Comparison of ENCODE assay signal across 8 cellular contexts in genomic region chr7:128455556-128456254, GRCh38. TPM values are rescaled to one million over a fixed set of nuclear protein-coding genes. Genes with fewer than 3 reads are reported as not detected.
A peak's percentile ranks its signal among the peaks of the same experiment; 100 is the strongest.
DNase-seq lines count a peak whose midpoint lies in the region; ATAC-seq, FAIRE-seq and TF ChIP-seq lines count a peak whose summit lies in the region.

TSS of gene HILPDA (plus strand) at chr7:128455878. CDS start at chr7:128457269, 1,391 bp downstream.

- peak within 1 kb of the TSS; percentile 80 for H3K4me3 ChIP-seq in bronchial epithelial cell (ENCODE audit: low read depth, low read length)
- peak within 1 kb of the TSS; percentile 76 for H3K4me3 ChIP-seq in smooth muscle cell

- in situ Hi-C loops in GM18951 (cut with MboI; ENCODE audit: low sequenced_read_pairs, unreplicated experiment): no loop called here

- peak; percentile 91 for TF ChIP-seq POLR2A in GM18951 (IDR thresholded peaks at IDR 0.05; ENCODE audit: extremely low read depth, insufficient read depth, insufficient read length)

- H3K36me3 ChIP-seq in bronchial epithelial cell (ENCODE audit: control insufficient read depth, insufficient read depth, low read length) (peaks cover 1% of the 10 kb centered on the region), smooth muscle cell (ENCODE audit: low read depth) (no peaks in the 10 kb centered on the region)

- H3K4me1 Mint-ChIP-seq in WTC11: peaks cover 69% of the 10 kb centered on the region

- peaks cover 44% of the 10 kb centered on the region for H3K79me2 ChIP-seq in smooth muscle cell (ENCODE audit: low read depth)

- H3K27me3 Mint-ChIP-seq in WTC11 (ENCODE audit: low read depth): peaks cover 12% of the 10 kb centered on the region

- no peaks in the 10 kb centered on the region for H3K9me3 Mint-ChIP-seq in WTC11

- peaks cover 11% of the 10 kb centered on the region for H3F3A ChIP-seq in smooth muscle cell (ENCODE audit: low read depth)

- CTCF ChIA-PET in WTC11 (lab: Charles Lee): interaction anchor here (0.6 to 3.6 kb wide), 7 partner anchors 18 to 454 kb away, joined by 3 to 32 read pairs (median 4); partner anchors contain the start of gene KCP

- H3K4me3 Mint-ChIP-seq in WTC11: peak within 1 kb of the TSS; percentile 95

- no peak for TF ChIP-seq CTCF in WTC11 (IDR thresholded peaks at IDR 0.05)
- TF ChIP-seq CTCF in bronchial epithelial cell (IDR thresholded peaks at IDR 0.05; ENCODE audit: insufficient read depth, low read length, severe bottlenecking): no peak
- no peak for TF ChIP-seq CTCF in smooth muscle cell (IDR thresholded peaks at IDR 0.05; ENCODE audit: borderline replicate concordance, insufficient read depth, poor library complexity, severe bottlenecking)

- H3K27ac Mint-ChIP-seq in WTC11: peak within 1 kb of the TSS; percentile 92

- peak within 1 kb of the TSS; percentile 81 for H2AFZ ChIP-seq in smooth muscle cell (ENCODE audit: low read depth)

- peaks cover 20% of the 10 kb centered on the region for H3K36me3 Mint-ChIP-seq in WTC11

- H3K27me3 ChIP-seq in bronchial epithelial cell (ENCODE audit: control insufficient read depth, insufficient read depth, low read length) (no peaks in the 10 kb centered on the region), smooth muscle cell (ENCODE audit: low read depth) (no peaks in the 10 kb centered on the region)

- FAIRE-seq in bronchial epithelial cell (lab: Jason Lieb, UNC): no peak

- DNase-seq in AG08395 (ENCODE audit: low spot score): peak; percentile 99
- peak; percentile 86 for DNase-seq in NCI-H2227 treated with DMSO at 0.1 percent for 48 hours (lab: John Stamatoyannopoulos, UW)
- peak; percentile 82 for DNase-seq in WTC11 (ENCODE audit: low spot score)
- DNase-seq in bronchial epithelial cell (ENCODE audit: low read depth): peak; percentile 90
- DNase-seq in iPS-NIHi7 (ENCODE audit: extremely low spot score): peak; percentile 88
- DNase-seq in smooth muscle cell (lab: John Stamatoyannopoulos, UW; ENCODE audit: unreplicated experiment): peak; percentile 67

- H3K4me2 ChIP-seq in smooth muscle cell: peak within 1 kb of the TSS; percentile 95

- H3K27ac ChIP-seq in smooth muscle cell (ENCODE audit: low read depth): peak within 1 kb of the TSS; percentile 97

- under 1% methylated on average over 58 of the region's 63 CpGs for WGBS in smooth muscle cell (ENCODE audit: low lambda C conversion rate)

- H3K4me1 ChIP-seq in smooth muscle cell (ENCODE audit: low read depth): peaks cover 49% of the 10 kb centered on the region

- POLR2A ChIA-PET in WTC11 (lab: Charles Lee): interaction anchor here (1.5 kb wide), 1 partner anchor 28 kb away, joined by 3 read pairs; no protein-coding TSS in a partner anchor

- peaks cover 47% of the 10 kb centered on the region for H4K20me1 ChIP-seq in smooth muscle cell (ENCODE audit: low read depth)

- H3K9me3 ChIP-seq in smooth muscle cell (replicated peaks; ENCODE audit: low read depth): no peaks in the 10 kb centered on the region

- ATAC-seq in HG03175 (IDR thresholded peaks at IDR 0.05; ENCODE audit: unreplicated experiment) (peak; percentile 90), WTC11 (peak; percentile 63)

- peak within 1 kb of the TSS; percentile 72 for H3K9ac ChIP-seq in smooth muscle cell (ENCODE audit: low read depth)

TF ChIP-seq in WTC11, 78 proteins besides CTCF, POLR2A, EP300 and RAD21 (continues in another document):
- TF ChIP-seq CDX4 (CRISPR knock-in tag; IDR thresholded peaks at IDR 0.05; ENCODE audit: borderline replicate concordance) (no peak), FOXJ3 (CRISPR knock-in tag; IDR thresholded peaks at IDR 0.05; ENCODE audit: borderline replicate concordance) (no peak), GABPB1 (CRISPR knock-in tag; IDR thresholded peaks at IDR 0.05) (peak; percentile 31; the same call in 1 of the 2 replicates), TEAD1 (CRISPR knock-in tag; IDR thresholded peaks at IDR 0.05) (peak; percentile 79), AFF4 (CRISPR knock-in tag; IDR thresholded peaks at IDR 0.05; ENCODE audit: borderline replicate concordance) (no peak), NFYB (CRISPR knock-in tag; conservative IDR thresholded peaks at IDR 0.05; ENCODE audit: low read depth) (no peak), E2F5 (CRISPR knock-in tag; IDR thresholded peaks at IDR 0.05) (peak; percentile 77; the same call in 1 of the 2 replicates), ZNF281 (CRISPR knock-in tag; IDR thresholded peaks at IDR 0.05) (peak; percentile 72), MXD4 (CRISPR knock-in tag; IDR thresholded peaks at IDR 0.05; ENCODE audit: borderline replicate concordance) (no peak)

RNA-seq across cellular contexts. Expression of gene HILPDA, which starts in this region (rescaled TPM):
- total RNA-seq in WTC11 (2021) (28.3 to 29.5 TPM (median 28.7 TPM) in 3 replicates), bronchial epithelial cell (41.1 and 70.4 TPM in 2 replicates), smooth muscle cell (37.5 and 45.1 TPM in 2 replicates)
- 90.2 and 109 TPM in 2 replicates for polyA plus RNA-seq in smooth muscle cell

Comparison
In these comparisons a context has a peak if more than half of its experiments do, and no peak if none do; other contexts are left out.
1. Peak in every context shown above with its lines: DNase-seq, ATAC-seq, H3K4me3 ChIP-seq and H3K27ac ChIP-seq.